In genomic region chr20:50281831-50282591, GRCh38 we compare ENCODE assay signal across 13 cellular contexts.
A peak's percentile ranks its signal among the peaks of the same experiment; 100 is the strongest.
DNase-seq lines count a peak whose midpoint lies in the region; ATAC-seq and TF ChIP-seq lines count a peak whose summit lies in the region.
"Had no signal": no experiment of that assay in that cellular context is flagged by ENCODE, and none has a peak within 500 bp of the region (broad histone marks: within the 10 kb centered on the region; RNA-seq: fewer than 3 reads in every experiment).

No MANE protein-coding gene starts in this region.

- POLR2A ChIA-PET in MCF 10A (lab: Yijun Ruan, JAX) = interaction anchor here (0.8 kb wide), 1 partner anchor 18 kb away, joined by 3 read pairs; no protein-coding TSS in a partner anchor
- POLR2A ChIA-PET in CD4-positive, alpha-beta T cell (lab: Charles Lee) = no interaction called here

- H3K9ac ChIP-seq in mammary epithelial cell (ENCODE audit: insufficient read depth, low read length) (no peak overlapping the region), Karpas-422 (ENCODE audit: low read length) (no peak overlapping the region)
- H3K9ac ChIP-seq: BLaER1 had no signal

- BruUV-seq in MCF 10A (replicated peaks; lab: Mats Ljungman, UMichigan) (no TSS peak), mammary epithelial cell (replicated peaks; lab: Mats Ljungman, UMichigan) (no TSS peak)

- no peak overlapping the region for H3K27ac ChIP-seq in mammary epithelial cell (ENCODE audit: insufficient read depth, low read depth, low read length)
- no peak overlapping the region for H3K27ac ChIP-seq in Karpas-422 (ENCODE audit: low read length)
- no peak overlapping the region for H3K27ac ChIP-seq in CD4-positive, alpha-beta T cell (ENCODE audit: low read depth, low read length)
- H3K27ac ChIP-seq: BLaER1, lower lobe of right lung, RWPE1 had no signal

- no peaks in the 10 kb centered on the region for H3K79me2 ChIP-seq in mammary epithelial cell (ENCODE audit: insufficient read depth, low read length)
- H3K79me2 ChIP-seq in Karpas-422 (ENCODE audit: low read length) = no peaks in the 10 kb centered on the region

- H3K9me3 ChIP-seq in mammary epithelial cell (replicated peaks; ENCODE audit: insufficient read depth, low read length) (no peaks in the 10 kb centered on the region), Karpas-422 (ENCODE audit: low read length) (no peaks in the 10 kb centered on the region), T-helper 17 cell (ENCODE audit: control insufficient read depth, low read length, poor library complexity, severe bottlenecking) (no peaks in the 10 kb centered on the region)
- H3K9me3 ChIP-seq in CD4-positive, alpha-beta T cell (ENCODE audit: control insufficient read depth, low read length) = no peaks in the 10 kb centered on the region
- H3K9me3 ChIP-seq: BLaER1, lower lobe of right lung had no signal

- dilution Hi-C loops in mammary epithelial cell (cut with HindIII; ENCODE audit: low sequenced_read_pairs) = loop anchor here (5.0 kb wide), 1 partner anchor 40 kb away; no protein-coding TSS in a partner anchor

- no peak overlapping the region for H3K4me3 Mint-ChIP-seq in MCF 10A (ENCODE audit: unreplicated experiment)
- no peak overlapping the region for H3K4me3 Mint-ChIP-seq in endothelial cell (ENCODE audit: unreplicated experiment)
- H3K4me3 Mint-ChIP-seq in stimulated activated memory B cell treated with anti-CD40 and anti-IgM and Interleukin-4, amounts not matched to agents 10 μg/mL and 1 μg/mL and 100 μg/mL, for 72 hours = no peak overlapping the region
- no peak overlapping the region for H3K4me3 Mint-ChIP-seq in T-helper 17 cell
- no peak overlapping the region for H3K4me3 Mint-ChIP-seq in CD4-positive, alpha-beta T cell
- H3K4me3 Mint-ChIP-seq: activated naive CD4-positive, alpha-beta T cell treated with anti-CD3 and anti-CD28 coated beads, Interleukin-2, amount 10 ng/mL, durations not matched to agents 7 days and 5 days had no signal

- no peak for DNase-seq in MCF 10A (ENCODE audit: unreplicated experiment)
- DNase-seq in mammary epithelial cell = no peak
- DNase-seq in Karpas-422 = peak; percentile 61
- DNase-seq in endothelial cell (ENCODE audit: low spot score) = peak; percentile 26
- DNase-seq in T-helper 17 cell = no peak
- no peak for DNase-seq in CD4-positive, alpha-beta T cell
- DNase-seq in NCI-H128 (lab: John Stamatoyannopoulos, UW; ENCODE audit: unreplicated experiment) = no peak
- DNase-seq: activated naive CD4-positive, alpha-beta T cell treated with anti-CD3 and anti-CD28 coated beads, Interleukin-2, amount 10 ng/mL, durations not matched to agents 7 days and 5 days; lower lobe of right lung; NCI-H2081 had no signal

- no peak overlapping the region for H3K4me2 ChIP-seq in mammary epithelial cell (ENCODE audit: insufficient read depth, low read depth, low read length)
- no peak overlapping the region for H3K4me2 ChIP-seq in Karpas-422 (ENCODE audit: low read depth, low read length, poor library complexity, severe bottlenecking)
- H3K4me2 ChIP-seq: BLaER1 had no signal

- no peak for ATAC-seq in stimulated activated memory B cell treated with anti-CD40 and anti-IgM and Interleukin-4, amounts not matched to agents 10 μg/mL and 1 μg/mL and 100 μg/mL, for 72 hours
- ATAC-seq in T-helper 17 cell = no peak
- ATAC-seq in CD4-positive, alpha-beta T cell (ENCODE audit: poor library complexity) = no peak
- ATAC-seq: lower lobe of right lung had no signal

- no peaks in the 10 kb centered on the region for H3K9me2 ChIP-seq in Karpas-422 (replicated peaks; ENCODE audit: insufficient read depth, low read length)

- H3K4me1 Mint-ChIP-seq in MCF 10A (ENCODE audit: insufficient read depth, unreplicated experiment) (peaks cover 34% of the 10 kb centered on the region), endothelial cell (ENCODE audit: unreplicated experiment) (no peaks in the 10 kb centered on the region), T-helper 17 cell (peaks cover 12% of the 10 kb centered on the region)
- peaks cover 40% of the 10 kb centered on the region for H3K4me1 Mint-ChIP-seq in stimulated activated memory B cell treated with anti-CD40 and anti-IgM and Interleukin-4, amounts not matched to agents 10 μg/mL and 1 μg/mL and 100 μg/mL, for 72 hours
- H3K4me1 Mint-ChIP-seq in CD4-positive, alpha-beta T cell (ENCODE audit: low read depth) = no peaks in the 10 kb centered on the region

- H3K4me3 ChIP-seq in mammary epithelial cell (replicated peaks in 1 of 3; ENCODE audit: insufficient read depth in 1 of 3, low read depth in 2 of 3, low read length in 3 of 3) (no peak overlapping the region), Karpas-422 (ENCODE audit: low read length) (no peak overlapping the region)
- H3K4me3 ChIP-seq: BLaER1, lower lobe of right lung had no signal

- CTCF ChIA-PET in MCF 10A (lab: Yijun Ruan, JAX) = interaction anchor here (0.5 to 2.2 kb wide), 6 partner anchors 12 to 184 kb away, joined by 3 to 8 read pairs (median 4); no protein-coding TSS in a partner anchor
- CTCF ChIA-PET in mammary epithelial cell (lab: Charles Lee; ENCODE audit: low non-redundant PET) = no interaction called here
- CTCF ChIA-PET in CD4-positive, alpha-beta T cell (lab: Charles Lee) = no interaction called here

- H3K36me3 ChIP-seq in mammary epithelial cell (ENCODE audit: insufficient read depth, low read length) = no peaks in the 10 kb centered on the region
- no peaks in the 10 kb centered on the region for H3K36me3 ChIP-seq in Karpas-422 (ENCODE audit: insufficient read depth, low read length)
- H3K36me3 ChIP-seq: BLaER1, lower lobe of right lung had no signal

- H3K27me3 ChIP-seq in mammary epithelial cell (ENCODE audit: insufficient read depth, low read length) (no peaks in the 10 kb centered on the region), Karpas-422 (ENCODE audit: low read length) (no peaks in the 10 kb centered on the region)
- H3K27me3 ChIP-seq in CD4-positive, alpha-beta T cell (ENCODE audit: control insufficient read depth, insufficient read depth, low read length) = peaks cover 4% of the 10 kb centered on the region

- H3K4me1 ChIP-seq in mammary epithelial cell (ENCODE audit: insufficient read depth, low read length) (peaks cover 30% of the 10 kb centered on the region), Karpas-422 (ENCODE audit: low read length) (peaks cover 16% of the 10 kb centered on the region)

- no peaks in the 10 kb centered on the region for H3K9me3 Mint-ChIP-seq in MCF 10A (ENCODE audit: unreplicated experiment)
- no peaks in the 10 kb centered on the region for H3K9me3 Mint-ChIP-seq in endothelial cell (ENCODE audit: unreplicated experiment)
- H3K9me3 Mint-ChIP-seq in stimulated activated memory B cell treated with anti-CD40 and anti-IgM and Interleukin-4, amounts not matched to agents 10 μg/mL and 1 μg/mL and 100 μg/mL, for 72 hours = no peaks in the 10 kb centered on the region
- no peaks in the 10 kb centered on the region for H3K9me3 Mint-ChIP-seq in CD4-positive, alpha-beta T cell
- H3K9me3 Mint-ChIP-seq: activated naive CD4-positive, alpha-beta T cell treated with anti-CD3 and anti-CD28 coated beads, Interleukin-2, amount 10 ng/mL, durations not matched to agents 7 days and 5 days had no signal

- intact Hi-C loops in MCF 10A (cut with micrococcal nuclease) (no loop called here), mammary epithelial cell (cut with micrococcal nuclease) (loop anchor here (5.0 kb wide), 1 partner anchor 150 kb away; no protein-coding TSS in a partner anchor)
- intact Hi-C loops in CD4-positive, alpha-beta T cell (cut with DNase I, micrococcal nuclease) = no loop called here

- H3K36me3 Mint-ChIP-seq in MCF 10A (ENCODE audit: insufficient read depth, unreplicated experiment) (peaks cover 6% of the 10 kb centered on the region), endothelial cell (ENCODE audit: low read depth, unreplicated experiment) (no peaks in the 10 kb centered on the region), T-helper 17 cell (ENCODE audit: low read depth) (peaks cover 5% of the 10 kb centered on the region)
- no peaks in the 10 kb centered on the region for H3K36me3 Mint-ChIP-seq in stimulated activated memory B cell treated with anti-CD40 and anti-IgM and Interleukin-4, amounts not matched to agents 10 μg/mL and 1 μg/mL and 100 μg/mL, for 72 hours
- no peaks in the 10 kb centered on the region for H3K36me3 Mint-ChIP-seq in CD4-positive, alpha-beta T cell (ENCODE audit: low read depth)
- H3K36me3 Mint-ChIP-seq: activated naive CD4-positive, alpha-beta T cell treated with anti-CD3 and anti-CD28 coated beads, Interleukin-2, amount 10 ng/mL, durations not matched to agents 7 days and 5 days had no signal

- 94% methylated on average over 15 of the region's 22 CpGs for WGBS in mammary epithelial cell (ENCODE audit: low coverage, missing lambda C conversion rate)

- H3K27me3 Mint-ChIP-seq in MCF 10A (ENCODE audit: insufficient read depth, unreplicated experiment) (no peaks in the 10 kb centered on the region), endothelial cell (ENCODE audit: unreplicated experiment) (peaks cover 3% of the 10 kb centered on the region), T-helper 17 cell (peaks cover 58% of the 10 kb centered on the region)
- H3K27me3 Mint-ChIP-seq in stimulated activated memory B cell treated with anti-CD40 and anti-IgM and Interleukin-4, amounts not matched to agents 10 μg/mL and 1 μg/mL and 100 μg/mL, for 72 hours = peaks cover 59% of the 10 kb centered on the region
- H3K27me3 Mint-ChIP-seq in CD4-positive, alpha-beta T cell = no peaks in the 10 kb centered on the region

- H4K20me1 ChIP-seq in mammary epithelial cell (ENCODE audit: insufficient read depth, low read length) (no peaks in the 10 kb centered on the region), Karpas-422 (ENCODE audit: insufficient read depth, low read depth, low read length) (no peaks in the 10 kb centered on the region)

- in situ Hi-C loops in mammary epithelial cell (cut with MboI; ENCODE audit: low sequenced_read_pairs in 2 of 2) = no loop called here

- peak; percentile 17 for TF ChIP-seq CTCF in MCF 10A (IDR thresholded peaks at IDR 0.05; ENCODE audit: unreplicated experiment)
- no peak for TF ChIP-seq CTCF in mammary epithelial cell (conservative IDR thresholded peaks at IDR 0.05 in 1 of 2, IDR thresholded peaks at IDR 0.05 in 1 of 2; ENCODE audit: extremely low read depth in 1 of 2, insufficient read depth in 1 of 2, low read depth in 1 of 2, low read length in 2 of 2)
- TF ChIP-seq CTCF in endothelial cell (IDR thresholded peaks at IDR 0.05; ENCODE audit: unreplicated experiment) = peak; percentile 32
- TF ChIP-seq CTCF in CD4-positive, alpha-beta T cell (IDR thresholded peaks at IDR 0.05) = no peak

- H3K27ac Mint-ChIP-seq in MCF 10A (ENCODE audit: low read depth, unreplicated experiment) = no peak overlapping the region
- H3K27ac Mint-ChIP-seq in endothelial cell (ENCODE audit: unreplicated experiment) = no peak overlapping the region
- peak overlapping the region; percentile 36 for H3K27ac Mint-ChIP-seq in stimulated activated memory B cell treated with anti-CD40 and anti-IgM and Interleukin-4, amounts not matched to agents 10 μg/mL and 1 μg/mL and 100 μg/mL, for 72 hours
- no peak overlapping the region for H3K27ac Mint-ChIP-seq in T-helper 17 cell
- no peak overlapping the region for H3K27ac Mint-ChIP-seq in CD4-positive, alpha-beta T cell

- no peak overlapping the region for H2AFZ ChIP-seq in mammary epithelial cell (ENCODE audit: low read depth, low read length)
- H2AFZ ChIP-seq in Karpas-422 (ENCODE audit: low read length) = no peak overlapping the region

Comparison
In these comparisons a context has a peak if more than half of its experiments do, and no peak if none do; other contexts are left out.
1. CTCF ChIP-seq: peak in MCF 10A (single experiment) and endothelial cell (single experiment); none in mammary epithelial cell (0 of 2) and CD4-positive, alpha-beta T cell (single experiment).
2. DNase-seq: peak in Karpas-422 (single experiment) and endothelial cell (single experiment); none in MCF 10A (single experiment), mammary epithelial cell (single experiment), T-helper 17 cell (0 of 3), CD4-positive, alpha-beta T cell (0 of 10) and NCI-H128 (single experiment).